In the genomic region with DNA sequence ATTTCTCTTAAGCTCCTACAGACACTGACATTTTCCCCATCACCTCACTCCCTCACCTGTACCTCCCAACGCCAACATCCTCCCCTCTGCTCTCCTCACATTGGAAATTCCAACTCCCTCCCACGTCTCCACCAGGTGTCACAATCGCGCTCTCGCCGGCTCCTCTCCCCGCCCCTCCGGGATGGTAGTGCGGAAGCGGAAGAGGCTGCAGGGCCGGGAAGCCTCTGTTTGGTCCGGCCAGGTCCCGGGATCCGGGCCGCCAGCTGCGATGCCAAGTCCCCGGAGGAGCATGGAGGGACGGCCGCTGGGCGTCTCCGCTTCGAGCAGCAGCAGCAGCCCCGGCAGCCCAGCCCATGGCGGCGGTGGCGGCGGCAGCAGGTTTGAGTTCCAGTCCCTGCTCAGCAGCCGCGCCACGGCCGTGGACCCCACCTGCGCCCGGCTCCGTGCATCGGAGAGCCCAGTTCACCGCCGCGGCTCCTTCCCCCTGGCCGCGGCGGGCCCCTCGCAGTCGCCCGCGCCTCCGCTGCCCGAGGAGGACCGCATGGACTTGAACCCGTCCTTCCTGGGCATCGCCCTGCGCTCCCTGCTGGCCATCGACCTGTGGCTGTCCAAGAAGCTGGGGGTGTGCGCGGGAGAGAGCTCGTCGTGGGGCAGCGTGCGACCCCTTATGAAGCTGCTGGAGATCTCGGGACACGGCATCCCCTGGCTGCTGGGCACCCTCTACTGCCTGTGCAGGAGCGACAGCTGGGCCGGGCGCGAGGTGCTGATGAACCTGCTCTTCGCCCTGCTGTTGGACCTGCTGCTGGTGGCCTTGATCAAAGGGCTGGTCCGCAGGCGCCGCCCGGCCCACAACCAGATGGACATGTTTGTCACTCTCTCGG, we compare ENCODE assay signal across 8 cellular contexts. TPM values are rescaled to one million over a fixed set of nuclear protein-coding genes. Genes with fewer than 3 reads are reported as not detected.
DNase-seq lines count a peak whose midpoint lies in the region; ATAC-seq and TF ChIP-seq lines count a peak whose summit lies in the region.

TSS of gene PLPP6 (plus strand) at position 187 of the 881 bp plus-strand sequence. CDS start at position 269, 82 bp downstream.

- no peaks in the 10 kb centered on the region for H3K9me2 ChIP-seq in Loucy (replicated peaks; ENCODE audit: low read depth, low read length)

- H3K4me1 ChIP-seq in Loucy (ENCODE audit: insufficient read depth, low read length, poor library complexity, severe bottlenecking) (peaks cover 31% of the 10 kb centered on the region), gastroesophageal sphincter (peaks cover 0 to 56% (median 13%) of the 10 kb centered on the region in 3 donors), neutrophil (ENCODE audit: control insufficient read depth in 1 of 2, insufficient read depth in 1 of 2, low read depth in 1 of 2, low read length in 1 of 2) (peaks cover 26 to 31% of the 10 kb centered on the region in 2 experiments), thoracic aorta (ENCODE audit: control insufficient read depth in 1 of 2, low read depth in 2 of 2) (peaks cover 13 to 47% of the 10 kb centered on the region in 2 donors)

- peaks cover 8% of the 10 kb centered on the region for H3K36me3 Mint-ChIP-seq in activated naive CD4-positive, alpha-beta T cell treated with anti-CD3 and anti-CD28 coated beads, Interleukin-2, amount 10 ng/mL, durations not matched to agents 7 days and 5 days

- peak; percentile 51 to 54 for TF ChIP-seq POLR2A in gastroesophageal sphincter (IDR thresholded peaks at IDR 0.05)

- H3K9ac ChIP-seq in Loucy (ENCODE audit: low read depth, low read length, poor library complexity, severe bottlenecking): peak within 1 kb of the TSS; percentile 73

- TF ChIP-seq EP300 in gastroesophageal sphincter (IDR thresholded peaks at IDR 0.05): no peak

- peak within 1 kb of the TSS; percentile 85 for H3K4me2 ChIP-seq in Loucy (ENCODE audit: low read depth, low read length, poor library complexity, severe bottlenecking)

- no peaks in the 10 kb centered on the region for H3K9me3 ChIP-seq in Loucy (ENCODE audit: insufficient read depth, low read depth, low read length)
- no peaks in the 10 kb centered on the region for H3K9me3 ChIP-seq in gastroesophageal sphincter
- no peaks in the 10 kb centered on the region for H3K9me3 ChIP-seq in neutrophil
- H3K9me3 ChIP-seq in thoracic aorta: no peaks in the 10 kb centered on the region

- DNase-seq in GM03348 (ENCODE audit: low spot score): peak; percentile 93
- peak; percentile 93 for DNase-seq in H7
- DNase-seq in SHP77 treated with DMSO at 0.1 percent for 48 hours (lab: John Stamatoyannopoulos, UW): peak; percentile 6
- peak; percentile 85 for DNase-seq in activated naive CD4-positive, alpha-beta T cell treated with anti-CD3 and anti-CD28 coated beads, Interleukin-2, amount 10 ng/mL, durations not matched to agents 7 days and 5 days
- peak; percentile 51 for DNase-seq in thoracic aorta (ENCODE audit: low spot score)

- H3K79me2 ChIP-seq in Loucy (ENCODE audit: insufficient read depth, low read length): no peaks in the 10 kb centered on the region

- WGBS in gastroesophageal sphincter (ENCODE audit: low coverage in 1 of 2), 2 donors: 0 to 6% methylated on average over 1 to 2 of the region's 70 CpGs

- H3K4me3 Mint-ChIP-seq in activated naive CD4-positive, alpha-beta T cell treated with anti-CD3 and anti-CD28 coated beads, Interleukin-2, amount 10 ng/mL, durations not matched to agents 7 days and 5 days: peak within 1 kb of the TSS; percentile 84

- peak; percentile 62 for TF ChIP-seq CTCF in Loucy (conservative IDR thresholded peaks at IDR 0.05; ENCODE audit: low read length)
- peak; percentile 37 to 78 (median 60) for TF ChIP-seq CTCF in gastroesophageal sphincter (IDR thresholded peaks at IDR 0.05)
- peak; percentile 42 for TF ChIP-seq CTCF in neutrophil (IDR thresholded peaks at IDR 0.05)
- peak; percentile 29 for TF ChIP-seq CTCF in thoracic aorta (IDR thresholded peaks at IDR 0.05)

- H4K20me1 ChIP-seq in Loucy (ENCODE audit: insufficient read depth, low read length, poor library complexity, severe bottlenecking): no peaks in the 10 kb centered on the region

- H3K27ac ChIP-seq in gastroesophageal sphincter (peak within 1 kb of the TSS in 3 of 4 donors; percentile 85 to 88 (median 87)), neutrophil (peak within 1 kb of the TSS; percentile 59), thoracic aorta (peak within 1 kb of the TSS; percentile 64 to 74)

- peaks cover 4% of the 10 kb centered on the region for H3K27me3 ChIP-seq in H7 (ENCODE audit: control insufficient read depth, insufficient read depth, low read length)
- H3K27me3 ChIP-seq in Loucy (ENCODE audit: insufficient read depth, low read length, poor library complexity, severe bottlenecking): peaks cover 14% of the 10 kb centered on the region
- H3K27me3 ChIP-seq in gastroesophageal sphincter: no peaks in the 10 kb centered on the region
- peaks cover 59% of the 10 kb centered on the region for H3K27me3 ChIP-seq in neutrophil
- no peaks in the 10 kb centered on the region for H3K27me3 ChIP-seq in thoracic aorta (replicated peaks; ENCODE audit: insufficient read depth)

- H3K4me1 Mint-ChIP-seq in activated naive CD4-positive, alpha-beta T cell treated with anti-CD3 and anti-CD28 coated beads, Interleukin-2, amount 10 ng/mL, durations not matched to agents 7 days and 5 days: peaks cover 64% of the 10 kb centered on the region

- peaks cover 26% of the 10 kb centered on the region for H3K27me3 Mint-ChIP-seq in activated naive CD4-positive, alpha-beta T cell treated with anti-CD3 and anti-CD28 coated beads, Interleukin-2, amount 10 ng/mL, durations not matched to agents 7 days and 5 days

- no peaks in the 10 kb centered on the region for H3K9me3 Mint-ChIP-seq in activated naive CD4-positive, alpha-beta T cell treated with anti-CD3 and anti-CD28 coated beads, Interleukin-2, amount 10 ng/mL, durations not matched to agents 7 days and 5 days

- H3K36me3 ChIP-seq in H7 (replicated peaks; ENCODE audit: control insufficient read depth, insufficient read depth, low read length): no peaks in the 10 kb centered on the region
- H3K36me3 ChIP-seq in Loucy (ENCODE audit: insufficient read depth, low read length): no peaks in the 10 kb centered on the region
- no peaks in the 10 kb centered on the region for H3K36me3 ChIP-seq in gastroesophageal sphincter
- H3K36me3 ChIP-seq in neutrophil: no peaks in the 10 kb centered on the region
- no peaks in the 10 kb centered on the region for H3K36me3 ChIP-seq in thoracic aorta

- H3K4me3 ChIP-seq in H7 (ENCODE audit: insufficient read depth, low read depth, low read length) (peak within 1 kb of the TSS; percentile 90), Loucy (ENCODE audit: low read length, poor library complexity, severe bottlenecking) (peak within 1 kb of the TSS; percentile 77), gastroesophageal sphincter (peak within 1 kb of the TSS; percentile 55 to 96), neutrophil (ENCODE audit: low read depth in 1 of 2, low read length in 1 of 2) (peak within 1 kb of the TSS; percentile 71 to 77), thoracic aorta (peak within 1 kb of the TSS; percentile 90)

- ATAC-seq in gastroesophageal sphincter (peak; percentile 96), thoracic aorta (ENCODE audit: insufficient number of reproducible peaks, low FRiP score, low read depth) (peak; percentile 77)

- peaks cover 6% of the 10 kb centered on the region; the same call in 1 of the 2 replicates for H3F3A ChIP-seq in Loucy (ENCODE audit: low read depth)

- peak within 1 kb of the TSS; percentile 88 for H3K27ac Mint-ChIP-seq in activated naive CD4-positive, alpha-beta T cell treated with anti-CD3 and anti-CD28 coated beads, Interleukin-2, amount 10 ng/mL, durations not matched to agents 7 days and 5 days

- H2AFZ ChIP-seq in Loucy (ENCODE audit: low read length): peak within 1 kb of the TSS; percentile 87

- CTCF ChIA-PET in activated naive CD4-positive, alpha-beta T cell treated with anti-CD3 and anti-CD28 coated beads, Interleukin-2, amount 10 ng/mL, durations not matched to agents 7 days and 5 days (lab: Charles Lee): interaction anchor here (0.6 to 1.4 kb wide), 5 partner anchors 9 to 177 kb away, joined by 3 to 8 read pairs (median 3); no protein-coding TSS in a partner anchor

RNA-seq across cellular contexts. Expression of gene PLPP6, which starts in this region (rescaled TPM):
- 5.8 and 6.8 TPM in 2 replicates for total RNA-seq in H7 (2014; rRNA removed; shearing (Covaris generic))
- total RNA-seq in gastroesophageal sphincter: 1 to 10 TPM; 5.3 to 8.1 (median 6.6) TPM
- total RNA-seq in thoracic aorta: 1 to 10 TPM; 4.5 to 5.0 TPM

Comparison
In these comparisons a context has a peak if more than half of its experiments do, and no peak if none do; other contexts are left out.
1. Peak in every context shown above with its lines: DNase-seq, ATAC-seq, H3K4me3 ChIP-seq and H3K27ac ChIP-seq.
2. DNase-seq: peak in every context shown above with its lines; median percentile 93 in GM03348; 93 in H7; 85 in activated naive CD4-positive, alpha-beta T cell treated with anti-CD3 and anti-CD28 coated beads, Interleukin-2, amount 10 ng/mL, durations not matched to agents 7 days and 5 days; 51 in thoracic aorta; 6 in SHP77 treated with DMSO at 0.1 percent for 48 hours.